In the genomic region with DNA sequence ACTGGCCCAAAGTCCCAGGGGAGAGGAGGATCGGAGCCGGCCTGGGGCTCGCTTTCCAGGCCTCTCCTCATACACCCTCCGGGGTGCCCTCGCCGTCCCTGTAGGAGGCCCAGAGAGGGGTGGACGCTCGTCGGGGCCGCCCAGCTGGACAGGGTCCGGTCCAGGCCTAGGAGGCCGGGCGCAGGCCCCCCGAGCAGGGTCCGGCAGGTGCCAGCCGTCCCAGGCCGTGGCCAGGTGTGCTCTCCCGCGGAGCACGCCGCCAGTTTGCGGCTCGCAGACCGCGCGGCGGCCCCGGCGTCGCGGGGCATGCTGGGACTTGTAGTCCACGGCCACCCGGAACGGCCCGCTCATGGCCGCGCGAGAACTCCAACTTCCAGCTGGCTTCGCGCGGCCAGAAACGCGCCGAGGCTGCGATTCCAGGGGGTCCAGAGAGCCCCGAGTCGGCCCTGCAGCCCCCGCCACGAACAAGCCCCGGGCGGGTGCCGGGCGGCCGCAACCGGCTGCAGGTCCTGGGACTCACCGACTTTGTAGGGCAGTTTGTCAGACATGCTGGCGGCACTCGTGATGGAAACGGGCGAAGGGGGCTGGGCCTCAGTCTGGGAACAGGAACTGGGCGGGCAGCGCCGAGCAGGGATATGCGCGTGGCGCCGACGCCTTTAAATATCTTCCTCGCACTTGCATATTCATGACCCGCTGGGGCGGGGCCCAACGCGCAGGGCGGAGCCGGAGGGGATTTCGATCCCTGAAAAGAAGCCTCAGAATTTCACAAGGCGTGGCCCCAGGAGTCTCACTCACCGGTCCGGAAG, we compare ENCODE assay signal across 1 cellular context.
TF ChIP-seq lines count a peak whose summit lies in the region.

A gene (minus strand): TSS at position 633 of the 806 bp plus-strand sequence. CDS start 85 bp downstream, at position 548.

TF ChIP-seq in HepG2, 621 proteins besides CTCF, POLR2A, EP300 and RAD21 (continued from another document and continues in another):
- no peak for TF ChIP-seq FLYWCH1 (CRISPR knock-in tag; IDR thresholded peaks at IDR 0.05)
- peak; percentile 99 for TF ChIP-seq ZNF674 (CRISPR knock-in tag; IDR thresholded peaks at IDR 0.05; ENCODE audit: low read depth)
- peak; percentile 99 for TF ChIP-seq MXI1 (IDR thresholded peaks at IDR 0.05; ENCODE audit: borderline replicate concordance, low read depth, low read length)
- TF ChIP-seq SYNCRIP (IDR thresholded peaks at IDR 0.05; ENCODE audit: insufficient read depth, low read depth, low read length), result no peak
- TF ChIP-seq, protein P1, sequence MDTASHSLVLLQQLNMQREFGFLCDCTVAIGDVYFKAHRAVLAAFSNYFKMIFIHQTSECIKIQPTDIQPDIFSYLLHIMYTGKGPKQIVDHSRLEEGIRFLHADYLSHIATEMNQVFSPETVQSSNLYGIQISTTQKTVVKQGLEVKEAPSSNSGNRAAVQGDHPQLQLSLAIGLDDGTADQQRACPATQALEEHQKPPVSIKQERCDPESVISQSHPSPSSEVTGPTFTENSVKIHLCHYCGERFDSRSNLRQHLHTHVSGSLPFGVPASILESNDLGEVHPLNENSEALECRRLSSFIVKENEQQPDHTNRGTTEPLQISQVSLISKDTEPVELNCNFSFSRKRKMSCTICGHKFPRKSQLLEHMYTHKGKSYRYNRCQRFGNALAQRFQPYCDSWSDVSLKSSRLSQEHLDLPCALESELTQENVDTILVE (CRISPR knock-in tag; IDR thresholded peaks at IDR 0.05), result peak; percentile 82; the same call in 1 of the 2 replicates
- peak; percentile 70; the same call in 1 of the 2 replicates for TF ChIP-seq IRF2 (CRISPR knock-in tag; IDR thresholded peaks at IDR 0.05)
- peak; percentile 74 for TF ChIP-seq ZBTB38 (CRISPR knock-in tag; IDR thresholded peaks at IDR 0.05)
- TF ChIP-seq ZNF468 (CRISPR knock-in tag; IDR thresholded peaks at IDR 0.05), result peak; percentile 78; the same call in 1 of the 2 replicates
- TF ChIP-seq YEATS4 (CRISPR knock-in tag; IDR thresholded peaks at IDR 0.05; ENCODE audit: borderline replicate concordance), result peak; percentile 100
- no peak for TF ChIP-seq MIER2 (CRISPR knock-in tag; IDR thresholded peaks at IDR 0.05)
- TF ChIP-seq ZFP36L2 (CRISPR knock-in tag; IDR thresholded peaks at IDR 0.05), result peak; percentile 23; the same call in 1 of the 2 replicates
- TF ChIP-seq, protein P2, sequence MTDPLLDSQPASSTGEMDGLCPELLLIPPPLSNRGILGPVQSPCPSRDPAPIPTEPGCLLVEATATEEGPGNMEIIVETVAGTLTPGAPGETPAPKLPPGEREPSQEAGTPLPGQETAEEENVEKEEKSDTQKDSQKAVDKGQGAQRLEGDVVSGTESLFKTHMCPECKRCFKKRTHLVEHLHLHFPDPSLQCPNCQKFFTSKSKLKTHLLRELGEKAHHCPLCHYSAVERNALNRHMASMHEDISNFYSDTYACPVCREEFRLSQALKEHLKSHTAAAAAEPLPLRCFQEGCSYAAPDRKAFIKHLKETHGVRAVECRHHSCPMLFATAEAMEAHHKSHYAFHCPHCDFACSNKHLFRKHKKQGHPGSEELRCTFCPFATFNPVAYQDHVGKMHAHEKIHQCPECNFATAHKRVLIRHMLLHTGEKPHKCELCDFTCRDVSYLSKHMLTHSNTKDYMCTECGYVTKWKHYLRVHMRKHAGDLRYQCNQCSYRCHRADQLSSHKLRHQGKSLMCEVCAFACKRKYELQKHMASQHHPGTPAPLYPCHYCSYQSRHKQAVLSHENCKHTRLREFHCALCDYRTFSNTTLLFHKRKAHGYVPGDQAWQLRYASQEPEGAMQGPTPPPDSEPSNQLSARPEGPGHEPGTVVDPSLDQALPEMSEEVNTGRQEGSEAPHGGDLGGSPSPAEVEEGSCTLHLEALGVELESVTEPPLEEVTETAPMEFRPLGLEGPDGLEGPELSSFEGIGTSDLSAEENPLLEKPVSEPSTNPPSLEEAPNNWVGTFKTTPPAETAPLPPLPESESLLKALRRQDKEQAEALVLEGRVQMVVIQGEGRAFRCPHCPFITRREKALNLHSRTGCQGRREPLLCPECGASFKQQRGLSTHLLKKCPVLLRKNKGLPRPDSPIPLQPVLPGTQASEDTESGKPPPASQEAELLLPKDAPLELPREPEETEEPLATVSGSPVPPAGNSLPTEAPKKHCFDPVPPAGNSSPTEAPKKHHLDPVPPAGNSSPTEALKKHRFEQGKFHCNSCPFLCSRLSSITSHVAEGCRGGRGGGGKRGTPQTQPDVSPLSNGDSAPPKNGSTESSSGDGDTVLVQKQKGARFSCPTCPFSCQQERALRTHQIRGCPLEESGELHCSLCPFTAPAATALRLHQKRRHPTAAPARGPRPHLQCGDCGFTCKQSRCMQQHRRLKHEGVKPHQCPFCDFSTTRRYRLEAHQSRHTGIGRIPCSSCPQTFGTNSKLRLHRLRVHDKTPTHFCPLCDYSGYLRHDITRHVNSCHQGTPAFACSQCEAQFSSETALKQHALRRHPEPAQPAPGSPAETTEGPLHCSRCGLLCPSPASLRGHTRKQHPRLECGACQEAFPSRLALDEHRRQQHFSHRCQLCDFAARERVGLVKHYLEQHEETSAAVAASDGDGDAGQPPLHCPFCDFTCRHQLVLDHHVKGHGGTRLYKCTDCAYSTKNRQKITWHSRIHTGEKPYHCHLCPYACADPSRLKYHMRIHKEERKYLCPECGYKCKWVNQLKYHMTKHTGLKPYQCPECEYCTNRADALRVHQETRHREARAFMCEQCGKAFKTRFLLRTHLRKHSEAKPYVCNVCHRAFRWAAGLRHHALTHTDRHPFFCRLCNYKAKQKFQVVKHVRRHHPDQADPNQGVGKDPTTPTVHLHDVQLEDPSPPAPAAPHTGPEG (CRISPR knock-in tag; IDR thresholded peaks at IDR 0.05), result peak; percentile 95
- peak; percentile 91 for TF ChIP-seq ZSCAN31 (CRISPR knock-in tag; IDR thresholded peaks at IDR 0.05; ENCODE audit: low read depth)
- no peak; the same call in 1 of the 2 replicates for TF ChIP-seq SIN3A (IDR thresholded peaks at IDR 0.05; ENCODE audit: borderline replicate concordance, low read depth, low read length)
- TF ChIP-seq TAF15 (IDR thresholded peaks at IDR 0.05; ENCODE audit: low read depth, low read length, poor library complexity, severe bottlenecking), result peak; percentile 93
- TF ChIP-seq DNMT1 (CRISPR knock-in tag; IDR thresholded peaks at IDR 0.05), result peak; percentile 92
- peak; percentile 98 for TF ChIP-seq ZNF143 (CRISPR knock-in tag; IDR thresholded peaks at IDR 0.05)
- no peak for TF ChIP-seq ZNF629 (CRISPR knock-in tag; conservative IDR thresholded peaks at IDR 0.05)
- TF ChIP-seq, protein P3, sequence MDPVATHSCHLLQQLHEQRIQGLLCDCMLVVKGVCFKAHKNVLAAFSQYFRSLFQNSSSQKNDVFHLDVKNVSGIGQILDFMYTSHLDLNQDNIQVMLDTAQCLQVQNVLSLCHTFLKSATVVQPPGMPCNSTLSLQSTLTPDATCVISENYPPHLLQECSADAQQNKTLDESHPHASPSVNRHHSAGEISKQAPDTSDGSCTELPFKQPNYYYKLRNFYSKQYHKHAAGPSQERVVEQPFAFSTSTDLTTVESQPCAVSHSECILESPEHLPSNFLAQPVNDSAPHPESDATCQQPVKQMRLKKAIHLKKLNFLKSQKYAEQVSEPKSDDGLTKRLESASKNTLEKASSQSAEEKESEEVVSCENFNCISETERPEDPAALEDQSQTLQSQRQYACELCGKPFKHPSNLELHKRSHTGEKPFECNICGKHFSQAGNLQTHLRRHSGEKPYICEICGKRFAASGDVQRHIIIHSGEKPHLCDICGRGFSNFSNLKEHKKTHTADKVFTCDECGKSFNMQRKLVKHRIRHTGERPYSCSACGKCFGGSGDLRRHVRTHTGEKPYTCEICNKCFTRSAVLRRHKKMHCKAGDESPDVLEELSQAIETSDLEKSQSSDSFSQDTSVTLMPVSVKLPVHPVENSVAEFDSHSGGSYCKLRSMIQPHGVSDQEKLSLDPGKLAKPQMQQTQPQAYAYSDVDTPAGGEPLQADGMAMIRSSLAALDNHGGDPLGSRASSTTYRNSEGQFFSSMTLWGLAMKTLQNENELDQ (CRISPR knock-in tag; IDR thresholded peaks at IDR 0.05; ENCODE audit: borderline replicate concordance), result peak; percentile 82; the same call in 1 of the 2 replicates
- 0 out of 2 replicates have a peak, but pooled peaks have one; percentile 41 for TF ChIP-seq ZNF713 (CRISPR knock-in tag; IDR thresholded peaks at IDR 0.05)
- TF ChIP-seq ZNF562 (CRISPR knock-in tag; IDR thresholded peaks at IDR 0.05; ENCODE audit: borderline replicate concordance), result no peak
- TF ChIP-seq ASH2L (IDR thresholded peaks at IDR 0.05; ENCODE audit: insufficient read length, low read depth, low read length), result peak; percentile 98
- TF ChIP-seq MBD4 (IDR thresholded peaks at IDR 0.05; ENCODE audit: borderline replicate concordance, low read length), result no peak
- TF ChIP-seq NCOA2 (CRISPR knock-in tag; IDR thresholded peaks at IDR 0.05), result peak; percentile 34; the same call in 1 of the 2 replicates
- no peak for TF ChIP-seq STAT5B (CRISPR knock-in tag; IDR thresholded peaks at IDR 0.05)
- TF ChIP-seq THYN1 (CRISPR knock-in tag; IDR thresholded peaks at IDR 0.05; ENCODE audit: borderline replicate concordance, low read depth), result peak; percentile 20; the same call in 1 of the 2 replicates
- peak; percentile 28 for TF ChIP-seq SMAD3 (CRISPR knock-in tag; IDR thresholded peaks at IDR 0.05)
- TF ChIP-seq ZFP1 (CRISPR knock-in tag; IDR thresholded peaks at IDR 0.05), result no peak; the same call in 1 of the 2 replicates
- TF ChIP-seq YEATS2 (CRISPR knock-in tag; IDR thresholded peaks at IDR 0.05; ENCODE audit: borderline replicate concordance), result peak; percentile 90
- no peak; the same call in none of the 2 replicates for TF ChIP-seq HNF4A (CRISPR knock-in tag; IDR thresholded peaks at IDR 0.05)
- TF ChIP-seq, protein P4, sequence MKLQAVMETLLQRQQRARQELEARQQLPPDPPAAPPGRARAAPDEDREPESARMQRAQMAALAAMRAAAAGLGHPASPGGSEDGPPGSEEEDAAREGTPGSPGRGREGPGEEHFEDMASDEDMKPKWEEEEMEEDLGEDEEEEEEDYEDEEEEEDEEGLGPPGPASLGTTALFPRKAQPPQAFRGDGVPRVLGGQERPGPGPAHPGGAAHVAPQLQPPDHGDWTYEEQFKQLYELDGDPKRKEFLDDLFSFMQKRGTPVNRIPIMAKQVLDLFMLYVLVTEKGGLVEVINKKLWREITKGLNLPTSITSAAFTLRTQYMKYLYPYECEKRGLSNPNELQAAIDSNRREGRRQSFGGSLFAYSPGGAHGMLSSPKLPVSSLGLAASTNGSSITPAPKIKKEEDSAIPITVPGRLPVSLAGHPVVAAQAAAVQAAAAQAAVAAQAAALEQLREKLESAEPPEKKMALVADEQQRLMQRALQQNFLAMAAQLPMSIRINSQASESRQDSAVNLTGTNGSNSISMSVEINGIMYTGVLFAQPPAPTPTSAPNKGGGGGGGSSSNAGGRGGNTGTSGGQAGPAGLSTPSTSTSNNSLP (IDR thresholded peaks at IDR 0.05; ENCODE audit: low read depth, low read length), result no peak
- no peak for TF ChIP-seq PTBP1 (IDR thresholded peaks at IDR 0.05; ENCODE audit: low read depth, low read length, poor library complexity, severe bottlenecking)
- peak; percentile 94 for TF ChIP-seq KLF15 (CRISPR knock-in tag; IDR thresholded peaks at IDR 0.05; ENCODE audit: borderline replicate concordance)
- TF ChIP-seq SATB2 (CRISPR knock-in tag; IDR thresholded peaks at IDR 0.05), result peak; percentile 77; the same call in 1 of the 2 replicates
- TF ChIP-seq ZNF124 (CRISPR knock-in tag; IDR thresholded peaks at IDR 0.05), result peak; percentile 95
- peak; percentile 83; the same call in 1 of the 2 replicates for TF ChIP-seq ZFP82 (CRISPR knock-in tag; IDR thresholded peaks at IDR 0.05; ENCODE audit: borderline replicate concordance)
- TF ChIP-seq, protein P5, sequence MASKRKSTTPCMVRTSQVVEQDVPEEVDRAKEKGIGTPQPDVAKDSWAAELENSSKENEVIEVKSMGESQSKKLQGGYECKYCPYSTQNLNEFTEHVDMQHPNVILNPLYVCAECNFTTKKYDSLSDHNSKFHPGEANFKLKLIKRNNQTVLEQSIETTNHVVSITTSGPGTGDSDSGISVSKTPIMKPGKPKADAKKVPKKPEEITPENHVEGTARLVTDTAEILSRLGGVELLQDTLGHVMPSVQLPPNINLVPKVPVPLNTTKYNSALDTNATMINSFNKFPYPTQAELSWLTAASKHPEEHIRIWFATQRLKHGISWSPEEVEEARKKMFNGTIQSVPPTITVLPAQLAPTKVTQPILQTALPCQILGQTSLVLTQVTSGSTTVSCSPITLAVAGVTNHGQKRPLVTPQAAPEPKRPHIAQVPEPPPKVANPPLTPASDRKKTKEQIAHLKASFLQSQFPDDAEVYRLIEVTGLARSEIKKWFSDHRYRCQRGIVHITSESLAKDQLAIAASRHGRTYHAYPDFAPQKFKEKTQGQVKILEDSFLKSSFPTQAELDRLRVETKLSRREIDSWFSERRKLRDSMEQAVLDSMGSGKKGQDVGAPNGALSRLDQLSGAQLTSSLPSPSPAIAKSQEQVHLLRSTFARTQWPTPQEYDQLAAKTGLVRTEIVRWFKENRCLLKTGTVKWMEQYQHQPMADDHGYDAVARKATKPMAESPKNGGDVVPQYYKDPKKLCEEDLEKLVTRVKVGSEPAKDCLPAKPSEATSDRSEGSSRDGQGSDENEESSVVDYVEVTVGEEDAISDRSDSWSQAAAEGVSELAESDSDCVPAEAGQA (IDR thresholded peaks at IDR 0.05; ENCODE audit: low read depth), result peak; percentile 35; the same call in 1 of the 2 replicates
- TF ChIP-seq, protein P5 (CRISPR knock-in tag; IDR thresholded peaks at IDR 0.05; ENCODE audit: borderline replicate concordance), result no peak; the same call in 1 of the 2 replicates
- TF ChIP-seq ZNF552 (CRISPR knock-in tag; IDR thresholded peaks at IDR 0.05; ENCODE audit: borderline replicate concordance), result peak; percentile 76
- peak; percentile 88 for TF ChIP-seq ZNF879 (CRISPR knock-in tag; IDR thresholded peaks at IDR 0.05)
